8 cellular contexts compared by ENCODE assay signal in the genomic region with DNA sequence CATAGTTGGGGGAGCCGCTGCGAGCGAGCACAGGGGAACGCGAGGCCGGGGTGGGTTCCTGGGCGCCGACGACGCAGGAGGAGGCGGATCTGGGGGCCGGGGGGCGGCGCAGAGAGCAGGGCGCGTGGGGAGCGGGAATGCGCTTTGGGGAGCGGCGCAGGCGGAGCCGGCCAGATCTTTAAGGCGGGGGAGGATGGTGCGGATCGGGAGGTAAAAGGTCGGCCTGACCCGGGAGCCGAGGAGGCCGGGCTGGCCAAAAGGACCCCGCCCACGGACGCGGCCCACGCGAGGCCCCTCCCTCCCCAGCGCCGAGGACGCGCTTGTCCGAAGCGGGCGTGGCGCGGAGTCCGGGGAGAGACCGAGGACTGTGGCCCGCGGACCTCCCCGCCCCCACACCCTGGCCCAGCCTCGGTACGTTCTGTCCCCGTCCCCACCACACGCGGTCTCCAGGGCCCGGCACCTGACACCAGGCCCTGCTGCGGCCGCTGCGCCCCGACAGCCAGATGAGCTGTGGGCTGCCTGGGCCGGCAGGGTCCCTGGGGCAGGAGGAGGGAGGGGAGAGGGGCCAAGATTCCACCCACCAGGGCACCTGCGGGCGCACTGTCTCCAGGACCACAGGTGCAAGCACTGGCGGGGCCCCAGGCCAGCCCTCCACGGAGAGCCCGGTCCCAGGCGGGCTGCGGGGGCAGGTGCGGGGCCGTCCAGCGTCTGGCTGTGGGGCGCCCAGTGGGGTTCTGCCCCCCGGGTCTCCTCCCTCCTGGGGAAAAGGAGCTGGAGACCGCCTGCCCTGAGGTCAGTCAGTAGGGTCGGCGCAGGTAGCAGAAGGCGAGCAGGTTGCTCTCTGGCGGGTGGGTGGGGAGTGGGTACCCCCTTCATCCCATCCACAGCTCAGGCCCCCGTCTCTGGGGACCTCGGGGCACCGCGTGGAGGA. TPM values are rescaled to one million over a fixed set of nuclear protein-coding genes. Genes with fewer than 3 reads are reported as not detected.
DNase-seq lines count a peak whose midpoint lies in the region; ATAC-seq and TF ChIP-seq lines count a peak whose summit lies in the region.

No MANE protein-coding gene starts in this region.

- no peak for TF ChIP-seq CTCF in brain microvascular endothelial cell (IDR thresholded peaks at IDR 0.05; ENCODE audit: low read depth, low read length, missing control alignments)

- peak; percentile 15 for ATAC-seq in HG02943 (IDR thresholded peaks at IDR 0.05; ENCODE audit: low read depth, unreplicated experiment)

- H3K4me3 ChIP-seq in brain microvascular endothelial cell (ENCODE audit: low read depth, low read length): peak overlapping the region; percentile 47

- in situ Hi-C loops in SK-MEL-5 (cut with HindIII; ENCODE audit: low pct_unique_long_range_greater_than_20kb, low sequenced_read_pairs): no loop called here
- in situ Hi-C loops in brain microvascular endothelial cell (cut with HindIII; ENCODE audit: low pct_ligation_motif_present, low sequenced_read_pairs): no loop called here

- no peaks in the 10 kb centered on the region for H3K27me3 ChIP-seq in brain microvascular endothelial cell (replicated peaks)

- no peaks in the 10 kb centered on the region for H3K36me3 ChIP-seq in brain microvascular endothelial cell (replicated peaks)

- H3K27ac ChIP-seq in brain microvascular endothelial cell: peak overlapping the region; percentile 1

- DNase-seq in SKM-1 treated with dmso at 0.1 percent for 144 hours (lab: John Stamatoyannopoulos, UW; ENCODE audit: unreplicated experiment) (peak; percentile 41), SKM-1 (lab: John Stamatoyannopoulos, UW; ENCODE audit: unreplicated experiment) (no peak), SK-MEL-5 (ENCODE audit: low read depth, low spot score) (peak; percentile 57), brain microvascular endothelial cell (peak; percentile 9), inferior parietal cortex (ENCODE audit: extremely low spot score) (peak; percentile 38), NCI-H2081 treated with DMSO at 0.1 percent for 48 hours (lab: John Stamatoyannopoulos, UW) (no peak)
- peak in 2 of 3 donors; percentile 70 to 72 for DNase-seq in stimulated activated CD4-positive, alpha-beta T cell treated with anti-CD3 and anti-CD28 coated beads, Interleukin-12 subunit alpha, Interleukin-12 subunit beta, amount 100 ng/mL, for 48 hours (ENCODE audit: low read depth in 2 of 3, low spot score in 1 of 3)

RNA-seq across cellular contexts. Expression of gene PIM3, which starts 10.9 kb away (rescaled TPM):
- 108 and 120 TPM in 2 replicates for total RNA-seq in SK-MEL-5 (2014; rRNA removed; shearing (Covaris generic))
- 176 and 178 TPM in 2 replicates for polyA plus RNA-seq in SK-MEL-5 (2015; cell fraction: cytosol; rRNA removed)
- 212 and 310 TPM in 2 replicates for polyA plus RNA-seq in SK-MEL-5 (2015; cell fraction: nucleus; rRNA removed)

RNA-seq across cellular contexts. Expression of gene IL17REL, which starts 41.1 kb away (rescaled TPM):
- total RNA-seq in SK-MEL-5 (2014; rRNA removed; shearing (Covaris generic)): not detected in 2 replicates
- not detected in 2 replicates for polyA plus RNA-seq in SK-MEL-5 (2015; cell fraction: cytosol; rRNA removed)
- not detected in 2 replicates for polyA plus RNA-seq in SK-MEL-5 (2015; cell fraction: nucleus; rRNA removed)

RNA-seq across cellular contexts. Expression of gene CRELD2, which starts 53.1 kb away (rescaled TPM):
- total RNA-seq in SK-MEL-5 (2014; rRNA removed; shearing (Covaris generic)): 145 and 162 TPM in 2 replicates
- 219 and 248 TPM in 2 replicates for polyA plus RNA-seq in SK-MEL-5 (2015; cell fraction: cytosol; rRNA removed)
- 178 and 199 TPM in 2 replicates for polyA plus RNA-seq in SK-MEL-5 (2015; cell fraction: nucleus; rRNA removed)

RNA-seq across cellular contexts. Expression of gene ALG12, which starts 53.3 kb away (rescaled TPM):
- total RNA-seq in SK-MEL-5 (2014; rRNA removed; shearing (Covaris generic)): 19.7 and 22.8 TPM in 2 replicates
- polyA plus RNA-seq in SK-MEL-5 (2015; cell fraction: cytosol; rRNA removed): 26.3 and 32.7 TPM in 2 replicates
- polyA plus RNA-seq in SK-MEL-5 (2015; cell fraction: nucleus; rRNA removed): 30.1 and 33.4 TPM in 2 replicates

Comparison
In these comparisons a context has a peak if more than half of its experiments do, and no peak if none do; other contexts are left out.
1. DNase-seq: peak in SKM-1 treated with dmso at 0.1 percent for 144 hours (single experiment), SK-MEL-5 (single experiment), brain microvascular endothelial cell (single experiment), inferior parietal cortex (single experiment) and stimulated activated CD4-positive, alpha-beta T cell treated with anti-CD3 and anti-CD28 coated beads, Interleukin-12 subunit alpha, Interleukin-12 subunit beta, amount 100 ng/mL, for 48 hours (2 of 3); none in SKM-1 (single experiment) and NCI-H2081 treated with DMSO at 0.1 percent for 48 hours (single experiment).